In the genomic region with DNA sequence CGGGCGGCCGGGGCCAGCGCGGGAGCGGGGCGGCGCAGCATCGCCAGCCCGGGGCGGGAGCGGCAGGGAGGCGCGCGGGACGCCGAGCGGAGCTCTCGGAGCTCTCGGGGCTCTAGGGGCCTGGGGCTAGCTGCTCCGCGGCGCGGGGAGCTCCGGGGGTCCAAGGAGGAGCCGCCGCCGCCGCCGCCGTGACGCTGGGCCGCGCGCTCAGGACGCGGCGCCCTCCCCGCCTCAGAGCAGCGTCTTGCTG, we compare ENCODE assay signal across 8 cellular contexts. TPM values are rescaled to one million over a fixed set of nuclear protein-coding genes. Genes with fewer than 3 reads are reported as not detected.
DNase-seq lines count a peak whose midpoint lies in the region; ATAC-seq and TF ChIP-seq lines count a peak whose summit lies in the region.

No MANE protein-coding gene starts in this region.

- DNase-seq in body of pancreas (no peak), mesenchymal stem cell (no peak), NCI-H510A treated with DMSO at 0.1 percent for 48 hours (lab: John Stamatoyannopoulos, UW) (no peak), MV-4-11 (lab: John Stamatoyannopoulos, UW) (no peak), KBM-7 (no peak)
- DNase-seq in effector CD8-positive, alpha-beta T cell (lab: John Stamatoyannopoulos, UW) = no peak

- no peak overlapping the region for H2BK5ac ChIP-seq in mesenchymal stem cell (ENCODE audit: low read depth, low read length, poor library complexity, severe bottlenecking)

- peak overlapping the region in 1 of 2 experiments; percentile 95 for H3K14ac ChIP-seq in mesenchymal stem cell (ENCODE audit: low read length in 2 of 2)

- H4K91ac ChIP-seq in mesenchymal stem cell (ENCODE audit: low read length) = peak overlapping the region; percentile 85

- intact Hi-C loops in body of pancreas (cut with DNase I) = no loop called here

- H3K27ac ChIP-seq in body of pancreas (peak overlapping the region; percentile 77 to 94 (median 81)), mesenchymal stem cell (ENCODE audit: low read length, poor library complexity, severe bottlenecking) (no peak overlapping the region)

- no peaks in the 10 kb centered on the region for H3K36me3 ChIP-seq in body of pancreas (replicated peaks in 1 of 2; ENCODE audit: insufficient read depth in 1 of 2, low read depth in 2 of 2)
- H3K36me3 ChIP-seq in mesenchymal stem cell (ENCODE audit: control insufficient read depth in 1 of 2, insufficient read depth in 2 of 2, low read depth in 1 of 2, low read length in 2 of 2) = no peaks in the 10 kb centered on the region

- 1% methylated on average over 31 of the region's 40 CpGs; no CpG with 5 or more reads in 1 of the 2 donors for WGBS in body of pancreas, 2 donors
- no CpG with 5 or more reads among the region's 40 CpGs for WGBS in mesenchymal stem cell

- H3K4ac ChIP-seq in mesenchymal stem cell (ENCODE audit: low read depth in 1 of 2, low read length in 2 of 2) = peak overlapping the region; percentile 47 to 76

- H3K9me3 ChIP-seq in body of pancreas = no peaks in the 10 kb centered on the region
- no peaks in the 10 kb centered on the region for H3K9me3 ChIP-seq in mesenchymal stem cell (ENCODE audit: control insufficient read depth, low read length)

- H2BK15ac ChIP-seq in mesenchymal stem cell (ENCODE audit: low read depth, poor library complexity, severe bottlenecking) = peak overlapping the region; percentile 87

- TF ChIP-seq POLR2A in body of pancreas (IDR thresholded peaks at IDR 0.05) = no peak

- peaks cover 1% of the 10 kb centered on the region for H3K79me1 ChIP-seq in mesenchymal stem cell (replicated peaks; ENCODE audit: low read length, poor library complexity, severe bottlenecking)

- peak overlapping the region in 1 of 2 experiments; percentile 42 for H3K23ac ChIP-seq in mesenchymal stem cell (ENCODE audit: low read length in 2 of 2)

- H2BK120ac ChIP-seq in mesenchymal stem cell (ENCODE audit: low read depth, low read length) = peak overlapping the region; percentile 89

- peak overlapping the region; percentile 55 for H4K8ac ChIP-seq in mesenchymal stem cell (ENCODE audit: low read length)

- H2AK5ac ChIP-seq in mesenchymal stem cell (ENCODE audit: low read length, severe bottlenecking) = no peak overlapping the region

- TF ChIP-seq CTCF in body of pancreas (IDR thresholded peaks at IDR 0.05) = no peak

- H3K27me3 ChIP-seq in body of pancreas (no peaks in the 10 kb centered on the region), mesenchymal stem cell (ENCODE audit: control insufficient read depth in 1 of 2, insufficient read depth in 1 of 2, low read length in 2 of 2) (no peaks in the 10 kb centered on the region)

- peak overlapping the region; percentile 57 for H2AFZ ChIP-seq in mesenchymal stem cell (ENCODE audit: low read depth, low read length)

- peaks cover 41% of the 10 kb centered on the region for H3K4me1 ChIP-seq in body of pancreas
- peaks cover 21% of the 10 kb centered on the region for H3K4me1 ChIP-seq in mesenchymal stem cell (ENCODE audit: control insufficient read depth, insufficient read depth, low read depth, low read length)

- peak; percentile 24 for ATAC-seq in GM18907 (IDR thresholded peaks at IDR 0.05; ENCODE audit: unreplicated experiment)
- ATAC-seq in HG03135 (IDR thresholded peaks at IDR 0.05; ENCODE audit: unreplicated experiment) = peak; percentile 32
- peak; percentile 23 for ATAC-seq in body of pancreas

- H3K4me3 ChIP-seq in body of pancreas (peak overlapping the region; percentile 43 to 76), mesenchymal stem cell (ENCODE audit: insufficient read depth in 1 of 2, low read depth in 1 of 2, low read length in 2 of 2) (peak overlapping the region; percentile 77 to 100)

- H3K4me2 ChIP-seq in mesenchymal stem cell (ENCODE audit: low read length, poor library complexity, severe bottlenecking) = peak overlapping the region; percentile 68

- in situ Hi-C loops in KBM-7 (cut with MboI; ENCODE audit: low pct_unique_long_range_greater_than_20kb, low sequenced_read_pairs) = no loop called here

- H2BK12ac ChIP-seq in mesenchymal stem cell (ENCODE audit: low read length in 2 of 2) = peak overlapping the region in 1 of 2 experiments; percentile 56

- peak overlapping the region; percentile 81 to 84 for H3K18ac ChIP-seq in mesenchymal stem cell (ENCODE audit: low read depth in 1 of 2, low read length in 2 of 2)

- H3K9ac ChIP-seq in mesenchymal stem cell (ENCODE audit: low read length) = peak overlapping the region; percentile 88

RNA-seq across cellular contexts. Expression of gene CLSTN1, which starts 0.1 kb away (rescaled TPM):
- total RNA-seq in body of pancreas = 10 to 100 TPM; 60.2 to 64.6 TPM
- 81.8 TPM for polyA plus RNA-seq in mesenchymal stem cell (2013, experiment 1 of 2)
- polyA plus RNA-seq in mesenchymal stem cell (2013, experiment 2 of 2) = 79.6 TPM
